In genomic region chr11:18012314-18012905, GRCh38 we compare ENCODE assay signal across 8 cellular contexts. TPM values are rescaled to one million over a fixed set of nuclear protein-coding genes. Genes with fewer than 3 reads are reported as not detected.
A peak's percentile ranks its signal among the peaks of the same experiment; 100 is the strongest.
DNase-seq lines count a peak whose midpoint lies in the region; ATAC-seq, FAIRE-seq and TF ChIP-seq lines count a peak whose summit lies in the region.

No MANE protein-coding gene starts in this region.

- no peaks in the 10 kb centered on the region for H3K9me3 Mint-ChIP-seq in MCF 10A (ENCODE audit: unreplicated experiment)

- H3K27ac Mint-ChIP-seq in MCF 10A (ENCODE audit: low read depth, unreplicated experiment) = peak overlapping the region; percentile 1

- intact Hi-C loops in PC-9 (cut with micrococcal nuclease; ENCODE audit: unreplicated experiment) = loop anchor here (5.0 kb wide), 1 partner anchor 95 kb away; the partner anchor contains the start of gene SAAL1
- intact Hi-C loops in MCF 10A (cut with micrococcal nuclease) = loop anchor here (5.0 kb wide), 1 partner anchor 95 kb away; the partner anchor contains the start of gene SAAL1

- FAIRE-seq in D721Med (lab: Jason Lieb, UNC) = no peak

- peak overlapping the region; percentile 77 for H3K4me3 Mint-ChIP-seq in MCF 10A (ENCODE audit: unreplicated experiment)

- H2AFZ ChIP-seq in PC-9 = peak overlapping the region; percentile 85

- CTCF ChIA-PET in PC-9 (lab: Charles Lee) = no interaction called here
- CTCF ChIA-PET in MCF 10A (lab: Yijun Ruan, JAX) = no interaction called here

- peak overlapping the region; percentile 80 for H3K4me2 ChIP-seq in PC-9
- peak overlapping the region; percentile 82 for H3K4me2 ChIP-seq in skeletal muscle satellite cell (ENCODE audit: low read length)

- peak; percentile 7 for ATAC-seq in HG02870 (IDR thresholded peaks at IDR 0.05; ENCODE audit: unreplicated experiment)

- H3K4me3 ChIP-seq in GM08714 (ENCODE audit: low read length) (peak overlapping the region; percentile 87), PC-9 (peak overlapping the region; percentile 69), skeletal muscle satellite cell (ENCODE audit: low read length) (peak overlapping the region; percentile 76)

- H3K36me3 Mint-ChIP-seq in MCF 10A (ENCODE audit: insufficient read depth, unreplicated experiment) = no peaks in the 10 kb centered on the region

- no peaks in the 10 kb centered on the region for H3K27me3 Mint-ChIP-seq in MCF 10A (ENCODE audit: insufficient read depth, unreplicated experiment)

- POLR2A ChIA-PET in PC-9 (lab: Charles Lee; ENCODE audit: unreplicated experiment) (interaction anchor here (0.7 to 1.0 kb wide), 2 partner anchors 94 to 384 kb away, joined by 3 to 7 read pairs; no protein-coding TSS in a partner anchor), MCF 10A (lab: Yijun Ruan, JAX) (interaction anchor here (0.7 to 1.7 kb wide), 5 partner anchors 9 to 514 kb away, joined by 3 to 7 read pairs (median 4); partner anchors contain the start of gene TSG101)

- H3K9ac ChIP-seq in skeletal muscle satellite cell (ENCODE audit: low read depth, low read length) = peak overlapping the region; percentile 71

- H3K9me3 ChIP-seq in PC-9 (ENCODE audit: insufficient read depth, low read depth) (no peaks in the 10 kb centered on the region), skeletal muscle satellite cell (replicated peaks; ENCODE audit: low read length) (no peaks in the 10 kb centered on the region)

- no peak for TF ChIP-seq CTCF in PC-9 (conservative IDR thresholded peaks at IDR 0.05)
- no peak for TF ChIP-seq CTCF in MCF 10A (IDR thresholded peaks at IDR 0.05; ENCODE audit: unreplicated experiment)
- no peak for TF ChIP-seq CTCF in D721Med (IDR thresholded peaks at IDR 0.05; ENCODE audit: insufficient read depth, missing control alignments)

- BruUV-seq in PC-9 (replicated peaks; lab: Mats Ljungman, UMichigan) (no TSS peak), MCF 10A (replicated peaks; lab: Mats Ljungman, UMichigan) (no TSS peak)

- no peaks in the 10 kb centered on the region for H4K20me1 ChIP-seq in PC-9 (ENCODE audit: insufficient read depth)

- H3K9me2 ChIP-seq in PC-9 (ENCODE audit: insufficient read depth) = no peaks in the 10 kb centered on the region

- peaks cover 5% of the 10 kb centered on the region for H3K4me1 ChIP-seq in PC-9 (replicated peaks; ENCODE audit: insufficient read depth)
- H3K4me1 ChIP-seq in skeletal muscle satellite cell (ENCODE audit: control insufficient read depth, insufficient read depth, low read length) = peaks cover 4% of the 10 kb centered on the region

- H3K4me1 Mint-ChIP-seq in MCF 10A (ENCODE audit: insufficient read depth, unreplicated experiment) = peaks cover 11% of the 10 kb centered on the region

- peaks cover 3% of the 10 kb centered on the region; the same call in 1 of the 2 replicates for H3F3A ChIP-seq in PC-9 (ENCODE audit: insufficient read depth, low read depth)

- H3K27ac ChIP-seq in PC-9 = no peak overlapping the region

- DNase-seq in PC-9 = peak in 1 of 2 experiments; percentile 24
- DNase-seq in MCF 10A (ENCODE audit: unreplicated experiment) = peak; percentile 38
- peak; percentile 15 for DNase-seq in inferior parietal cortex (ENCODE audit: extremely low spot score)
- no peak for DNase-seq in D721Med (ENCODE audit: insufficient read length, low spot score)
- DNase-seq in NOMO-1 treated with DMSO at 0.1 percent for 48 hours (lab: John Stamatoyannopoulos, UW; ENCODE audit: unreplicated experiment) = no peak

- H3K36me3 ChIP-seq in PC-9 (ENCODE audit: low read depth) = no peaks in the 10 kb centered on the region
- H3K36me3 ChIP-seq in skeletal muscle satellite cell (ENCODE audit: insufficient read depth, low read length) = no peaks in the 10 kb centered on the region

- peaks cover 11% of the 10 kb centered on the region; the same call in 1 of the 2 replicates for H3K79me2 ChIP-seq in PC-9 (ENCODE audit: low read depth)

- H3K27me3 ChIP-seq in PC-9 (ENCODE audit: insufficient read depth, low read depth) (no peaks in the 10 kb centered on the region), skeletal muscle satellite cell (ENCODE audit: control insufficient read depth, insufficient read depth, low read length) (no peaks in the 10 kb centered on the region)

RNA-seq across cellular contexts. Expression of gene SERGEF, which starts 0.4 kb away (rescaled TPM):
- 28.7 and 34.1 TPM in 2 replicates for total RNA-seq in PC-9 (2021)
- 23.4 and 26.1 TPM in 2 replicates for total RNA-seq in MCF 10A (2022)
- total RNA-seq in skeletal muscle satellite cell (2012; rRNA removed) = 14.4 and 14.6 TPM in 2 replicates

RNA-seq across cellular contexts. Expression of gene TPH1, which starts 33.7 kb away (rescaled TPM):
- total RNA-seq in PC-9 (2021) (0.10 TPM in 1 of 2 replicates, not detected in the other), MCF 10A (2022) (0.19 and 0.20 TPM in 2 replicates)
- under 0.01 TPM in 2 replicates for total RNA-seq in skeletal muscle satellite cell (2012; rRNA removed)

Comparison
In these comparisons a context has a peak if more than half of its experiments do, and no peak if none do; other contexts are left out.
1. DNase-seq: peak in MCF 10A (single experiment) and inferior parietal cortex (single experiment); none in D721Med (single experiment) and NOMO-1 treated with DMSO at 0.1 percent for 48 hours (single experiment).
2. Peak in every context shown above with its lines, with median percentiles within 50 percentile points of each other: H3K4me3 ChIP-seq.